ENCODE assay signal across 17 cellular contexts in the genomic region with DNA sequence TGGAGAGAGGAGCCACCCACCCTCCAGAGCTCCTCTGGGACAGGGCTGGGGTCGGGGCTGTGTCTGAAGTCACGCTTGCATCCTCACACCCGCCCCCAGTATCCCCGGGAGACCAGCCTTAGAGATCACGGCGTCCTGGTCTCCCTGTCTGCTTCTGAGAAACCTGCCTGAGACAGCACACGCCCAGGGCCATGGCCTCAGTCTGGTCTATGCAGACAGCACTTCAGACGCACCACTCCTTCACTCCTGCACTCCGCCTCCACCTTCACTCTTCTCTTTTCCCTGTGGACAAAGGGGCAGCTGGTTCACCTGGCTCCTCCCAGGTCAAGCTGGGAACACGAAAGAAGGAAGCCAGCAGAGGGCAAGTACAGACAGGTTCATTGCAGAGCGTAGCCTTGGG.
DNase-seq lines count a peak whose midpoint lies in the region; ATAC-seq and TF ChIP-seq lines count a peak whose summit lies in the region.
"Had no signal": no experiment of that assay in that cellular context is flagged by ENCODE, and none has a peak within 500 bp of the region (broad histone marks: within the 10 kb centered on the region; RNA-seq: fewer than 3 reads in every experiment).

No MANE protein-coding gene starts in this region.

- no peaks in the 10 kb centered on the region for H3K36me3 ChIP-seq in left lung
- H3K36me3 ChIP-seq: HAP-1, heart left ventricle had no signal

- POLR2A ChIA-PET in naive thymus-derived CD8-positive, alpha-beta T cell (lab: Charles Lee): no interaction called here

- H3K9me3 ChIP-seq in left lung: no peaks in the 10 kb centered on the region
- H3K9me3 ChIP-seq: HAP-1 had no signal

- no peak for TF ChIP-seq CTCF in left lung (IDR thresholded peaks at IDR 0.05)
- no peak for TF ChIP-seq CTCF in type B pancreatic cell (conservative IDR thresholded peaks at IDR 0.05)

- H3K4me3 Mint-ChIP-seq in type B pancreatic cell: peak overlapping the region; percentile 43
- no peak overlapping the region for H3K4me3 Mint-ChIP-seq in naive thymus-derived CD8-positive, alpha-beta T cell
- H3K4me3 Mint-ChIP-seq: activated naive CD8-positive, alpha-beta T cell treated with anti-CD3 and anti-CD28 coated beads, Interleukin-2, amount 10 ng/mL, durations not matched to agents 7 days and 5 days; CD4-positive, alpha-beta memory T cell; natural killer cell treated with Interleukin-12 subunit alpha and Interleukin-12 subunit beta and Interleukin-15 and Interleukin-18, amount 100 ng/mL, for 72 hours; T-cell had no signal

- intact Hi-C loops in left lung (cut with DNase I): no loop called here

- peaks cover 50% of the 10 kb centered on the region for H3K4me1 Mint-ChIP-seq in type B pancreatic cell (ENCODE audit: unreplicated experiment)
- peaks cover 0 to 8% (median 3%) of the 10 kb centered on the region in 4 donors for H3K4me1 Mint-ChIP-seq in naive thymus-derived CD8-positive, alpha-beta T cell
- H3K4me1 Mint-ChIP-seq: activated naive CD8-positive, alpha-beta T cell treated with anti-CD3 and anti-CD28 coated beads, Interleukin-2, amount 10 ng/mL, durations not matched to agents 7 days and 5 days had no signal

- peaks cover 3 to 8% of the 10 kb centered on the region in 2 donors for H3K4me1 ChIP-seq in left lung
- H3K4me1 ChIP-seq: HAP-1 had no signal

- no peak overlapping the region for H3K4me3 ChIP-seq in left lung
- H3K4me3 ChIP-seq: HAP-1, heart left ventricle had no signal

- peak; percentile 10 for ATAC-seq in left lung
- ATAC-seq in naive thymus-derived CD8-positive, alpha-beta T cell: no peak
- ATAC-seq: heart left ventricle, PC-3, T-cell had no signal

- H3K27me3 Mint-ChIP-seq in type B pancreatic cell: no peaks in the 10 kb centered on the region
- peaks cover 0 to 11% (median 4%) of the 10 kb centered on the region in 5 donors for H3K27me3 Mint-ChIP-seq in naive thymus-derived CD8-positive, alpha-beta T cell
- H3K27me3 Mint-ChIP-seq: activated naive CD8-positive, alpha-beta T cell treated with anti-CD3 and anti-CD28 coated beads, Interleukin-2, amount 10 ng/mL, durations not matched to agents 7 days and 5 days had no signal

- H3K9me3 Mint-ChIP-seq in type B pancreatic cell: no peaks in the 10 kb centered on the region
- no peaks in the 10 kb centered on the region for H3K9me3 Mint-ChIP-seq in naive thymus-derived CD8-positive, alpha-beta T cell
- H3K9me3 Mint-ChIP-seq: activated naive CD8-positive, alpha-beta T cell treated with anti-CD3 and anti-CD28 coated beads, Interleukin-2, amount 10 ng/mL, durations not matched to agents 7 days and 5 days; CD4-positive, alpha-beta memory T cell; natural killer cell treated with Interleukin-12 subunit alpha and Interleukin-12 subunit beta and Interleukin-15 and Interleukin-18, amount 100 ng/mL, for 72 hours; T-cell had no signal

- H3K27me3 ChIP-seq in left lung: no peaks in the 10 kb centered on the region
- H3K27me3 ChIP-seq: heart left ventricle had no signal

- DNase-seq in NCI-H1436 (lab: John Stamatoyannopoulos, UW): peak; percentile 58
- DNase-seq in NCI-H1436 treated with DMSO at 0.1 percent for 48 hours (lab: John Stamatoyannopoulos, UW): no peak
- DNase-seq in SK-N-DZ (ENCODE audit: low spot score): peak; percentile 63
- DNase-seq in left lung: no peak
- DNase-seq in type B pancreatic cell (ENCODE audit: extremely low spot score, unreplicated experiment): no peak
- no peak for DNase-seq in activated effector memory CD4-positive, alpha-beta T cell treated with Interleukin-2 at 50 U/mL for 16 hours
- DNase-seq in SKM-1 treated with dmso at 0.1 percent for 144 hours (lab: John Stamatoyannopoulos, UW; ENCODE audit: unreplicated experiment): no peak
- no peak for DNase-seq in naive thymus-derived CD8-positive, alpha-beta T cell
- DNase-seq: activated naive CD8-positive, alpha-beta T cell treated with anti-CD3 and anti-CD28 coated beads, Interleukin-2, amount 10 ng/mL, durations not matched to agents 7 days and 5 days; CD4-positive, alpha-beta memory T cell; heart left ventricle; NCI-H226; PC-3; T-cell had no signal

- no peaks in the 10 kb centered on the region for H3K36me3 Mint-ChIP-seq in type B pancreatic cell
- H3K36me3 Mint-ChIP-seq in naive thymus-derived CD8-positive, alpha-beta T cell: no peaks in the 10 kb centered on the region
- H3K36me3 Mint-ChIP-seq: activated naive CD8-positive, alpha-beta T cell treated with anti-CD3 and anti-CD28 coated beads, Interleukin-2, amount 10 ng/mL, durations not matched to agents 7 days and 5 days; CD4-positive, alpha-beta memory T cell; natural killer cell treated with Interleukin-12 subunit alpha and Interleukin-12 subunit beta and Interleukin-15 and Interleukin-18, amount 100 ng/mL, for 72 hours; T-cell had no signal

- H3K27ac Mint-ChIP-seq in type B pancreatic cell: peak overlapping the region; percentile 74
- peak overlapping the region in 1 of 10 donors; percentile 59 for H3K27ac Mint-ChIP-seq in naive thymus-derived CD8-positive, alpha-beta T cell
- H3K27ac Mint-ChIP-seq: activated naive CD8-positive, alpha-beta T cell treated with anti-CD3 and anti-CD28 coated beads, Interleukin-2, amount 10 ng/mL, durations not matched to agents 7 days and 5 days; CD4-positive, alpha-beta memory T cell; natural killer cell treated with Interleukin-12 subunit alpha and Interleukin-12 subunit beta and Interleukin-15 and Interleukin-18, amount 100 ng/mL, for 72 hours; T-cell had no signal

- H3K27ac ChIP-seq in left lung: no peak overlapping the region
- H3K27ac ChIP-seq: epithelial cell of prostate had no signal

Comparison
In these comparisons a context has a peak if more than half of its experiments do, and no peak if none do; other contexts are left out.
1. DNase-seq: peak in NCI-H1436 (single experiment) and SK-N-DZ (single experiment); none in NCI-H1436 treated with DMSO at 0.1 percent for 48 hours (single experiment), left lung (0 of 2), type B pancreatic cell (single experiment), activated effector memory CD4-positive, alpha-beta T cell treated with Interleukin-2 at 50 U/mL for 16 hours (single experiment), SKM-1 treated with dmso at 0.1 percent for 144 hours (single experiment) and naive thymus-derived CD8-positive, alpha-beta T cell (0 of 10).